ENCODE assay signal across 1 cellular context in genomic region chr1:236315518-236315917, GRCh38.
TF ChIP-seq lines count a peak whose summit lies in the region.

No MANE protein-coding gene starts in this region.

TF ChIP-seq in K562, 482 proteins besides CTCF, POLR2A, EP300 and RAD21 (continued from another document and continues in another):
- TF ChIP-seq E4F1 (CRISPR knock-in tag; IDR thresholded peaks at IDR 0.05; ENCODE audit: borderline replicate concordance) = no peak
- peak; percentile 42; the same call in 1 of the 2 replicates for TF ChIP-seq PYGO2 (tag; IDR thresholded peaks at IDR 0.05)
- no peak for TF ChIP-seq RBM39 (optimal IDR thresholded peaks at IDR 0.05; ENCODE audit: low read depth, low read length)
- TF ChIP-seq ZNF639 (CRISPR knock-in tag; conservative IDR thresholded peaks at IDR 0.05 in 1 of 2, IDR thresholded peaks at IDR 0.05 in 1 of 2) = no peak
- TF ChIP-seq XRCC4 (IDR thresholded peaks at IDR 0.05; ENCODE audit: extremely low read depth, insufficient read depth, insufficient read length) = no peak
- TF ChIP-seq ZBTB12 (CRISPR knock-in tag; IDR thresholded peaks at IDR 0.05) = 0 out of 2 replicates have a peak, but pooled peaks have one; percentile 28
- no peak for TF ChIP-seq ZNF212 (CRISPR knock-in tag; IDR thresholded peaks at IDR 0.05)
- no peak for TF ChIP-seq ZNF57 (CRISPR knock-in tag; IDR thresholded peaks at IDR 0.05)
- TF ChIP-seq POLR2G (IDR thresholded peaks at IDR 0.05; ENCODE audit: low read depth, low read length) = no peak
- no peak for TF ChIP-seq KLF13 (tag; IDR thresholded peaks at IDR 0.05; ENCODE audit: borderline replicate concordance, low read depth)
- TF ChIP-seq ZHX1 (conservative IDR thresholded peaks at IDR 0.05; ENCODE audit: low read length) = no peak
- TF ChIP-seq CCAR2 (IDR thresholded peaks at IDR 0.05; ENCODE audit: low read depth, low read length) = no peak
- TF ChIP-seq DNMT1 (IDR thresholded peaks at IDR 0.05) = no peak
- TF ChIP-seq NFXL1 (CRISPR knock-in tag; IDR thresholded peaks at IDR 0.05) = peak; percentile 63; the same call in 1 of the 2 replicates
- no peak for TF ChIP-seq PHF21A (IDR thresholded peaks at IDR 0.05; ENCODE audit: borderline replicate concordance, low read depth)
- TF ChIP-seq ZNF589 (CRISPR knock-in tag; IDR thresholded peaks at IDR 0.05; ENCODE audit: low read depth) = peak; percentile 25; the same call in 1 of the 2 replicates
- TF ChIP-seq ZNF584 (CRISPR knock-in tag; IDR thresholded peaks at IDR 0.05; ENCODE audit: low read depth) = peak; percentile 43; the same call in 1 of the 2 replicates
- peak; percentile 59; the same call in 1 of the 2 replicates for TF ChIP-seq ZNF41 (CRISPR knock-in tag; conservative IDR thresholded peaks at IDR 0.05)
- no peak for TF ChIP-seq ATF2 (CRISPR knock-in tag; IDR thresholded peaks at IDR 0.05)
- peak; percentile 76 for TF ChIP-seq DDX20 (tag; IDR thresholded peaks at IDR 0.05; ENCODE audit: low read depth)
- TF ChIP-seq PATZ1 (CRISPR knock-in tag; IDR thresholded peaks at IDR 0.05; ENCODE audit: borderline replicate concordance) = no peak
- TF ChIP-seq ZNF644 (tag; IDR thresholded peaks at IDR 0.05; ENCODE audit: low read depth) = peak; percentile 38; the same call in 1 of the 2 replicates
- TF ChIP-seq HNRNPK (IDR thresholded peaks at IDR 0.05; ENCODE audit: low read depth, low read length, poor library complexity, severe bottlenecking) = no peak
- no peak for TF ChIP-seq JUND (IDR thresholded peaks at IDR 0.05; ENCODE audit: borderline replicate concordance, low read depth, low read length)
- no peak for TF ChIP-seq JUND (tag; IDR thresholded peaks at IDR 0.05; ENCODE audit: borderline replicate concordance, low read depth, low read length)
- no peak for TF ChIP-seq SIX5 (IDR thresholded peaks at IDR 0.05; ENCODE audit: borderline replicate concordance in 1 of 2, insufficient read depth in 1 of 2, low read depth in 1 of 2, low read length in 2 of 2)
- no peak for TF ChIP-seq ATF7 (IDR thresholded peaks at IDR 0.05)
- no peak for TF ChIP-seq SP2 (IDR thresholded peaks at IDR 0.05; ENCODE audit: extremely low read depth, low read depth, low read length, poor library complexity, severe bottlenecking)
- no peak for TF ChIP-seq ZNF785 (CRISPR knock-in tag; IDR thresholded peaks at IDR 0.05)
- TF ChIP-seq RHOXF2B (CRISPR knock-in tag; conservative IDR thresholded peaks at IDR 0.05) = no peak
- no peak for TF ChIP-seq NUFIP1 (IDR thresholded peaks at IDR 0.05; ENCODE audit: partially characterized antibody)
- no peak for TF ChIP-seq CEBPZ (IDR thresholded peaks at IDR 0.05; ENCODE audit: borderline replicate concordance, low read depth, low read length)
- TF ChIP-seq RERE (CRISPR knock-in tag; IDR thresholded peaks at IDR 0.05; ENCODE audit: borderline replicate concordance) = no peak
- TF ChIP-seq ZNF76 (CRISPR knock-in tag; IDR thresholded peaks at IDR 0.05; ENCODE audit: borderline replicate concordance) = no peak
- TF ChIP-seq SMARCA4 (IDR thresholded peaks at IDR 0.05) = no peak
- TF ChIP-seq ZNF197 (CRISPR knock-in tag; IDR thresholded peaks at IDR 0.05; ENCODE audit: low read depth) = peak; percentile 69; the same call in 1 of the 2 replicates
- no peak for TF ChIP-seq ZFX (CRISPR knock-in tag; IDR thresholded peaks at IDR 0.05)
- no peak for TF ChIP-seq MCM3 (IDR thresholded peaks at IDR 0.05)
- TF ChIP-seq CXXC5 (CRISPR knock-in tag; IDR thresholded peaks at IDR 0.05) = peak; percentile 23; the same call in 1 of the 2 replicates
